Comparison of ENCODE assay signal across 8 cellular contexts in genomic region chr15:81265944-81266775, GRCh38. TPM values are rescaled to one million over a fixed set of nuclear protein-coding genes. Genes with fewer than 3 reads are reported as not detected.
DNase-seq lines count a peak whose midpoint lies in the region; ATAC-seq lines count a peak whose summit lies in the region.

No MANE protein-coding gene starts in this region.

- peak; percentile 82 for ATAC-seq in GM21360 (IDR thresholded peaks at IDR 0.05; ENCODE audit: unreplicated experiment)

- CTCF ChIA-PET in activated CD4-positive, alpha-beta memory T cell treated with anti-CD3 and anti-CD28 coated beads for 36 hours (lab: Charles Lee) = interaction anchor here (0.6 to 8.0 kb wide), 134 partner anchors 9 to 997 kb away, joined by 3 to 259 read pairs (median 6); partner anchors contain the start of genes CEMIP, CFAP161, SAXO2 and STARD5

- no peak overlapping the region for H3K27ac Mint-ChIP-seq in activated CD4-positive, alpha-beta memory T cell treated with anti-CD3 and anti-CD28 coated beads for 36 hours

- POLR2A ChIA-PET in activated CD4-positive, alpha-beta memory T cell treated with anti-CD3 and anti-CD28 coated beads for 36 hours (lab: Charles Lee) = interaction anchor here (0.6 to 1.3 kb wide), 5 partner anchors 9 to 1214 kb away, joined by 3 to 6 read pairs (median 3); partner anchors contain the start of genes STARD5 and TLNRD1

- H3K27me3 Mint-ChIP-seq in activated CD4-positive, alpha-beta memory T cell treated with anti-CD3 and anti-CD28 coated beads for 36 hours = peaks cover 8% of the 10 kb centered on the region

- H3K4me1 Mint-ChIP-seq in activated CD4-positive, alpha-beta memory T cell treated with anti-CD3 and anti-CD28 coated beads for 36 hours (ENCODE audit: low read depth) = peaks cover 18% of the 10 kb centered on the region

- peak overlapping the region; percentile 54 for H3K4me3 Mint-ChIP-seq in activated CD4-positive, alpha-beta memory T cell treated with anti-CD3 and anti-CD28 coated beads for 36 hours

- DNase-seq in COLO668 (lab: John Stamatoyannopoulos, UW; ENCODE audit: unreplicated experiment) (peak; percentile 81), HPDE6-E6E7 (ENCODE audit: extremely low spot score) (peak; percentile 78), NCI-H82 treated with DMSO at 0.1 percent for 48 hours (lab: John Stamatoyannopoulos, UW; ENCODE audit: unreplicated experiment) (peak; percentile 81), medulla oblongata (ENCODE audit: extremely low spot score) (peak; percentile 89)
- peak; percentile 90 for DNase-seq in activated CD4-positive, alpha-beta memory T cell treated with anti-CD3 and anti-CD28 coated beads for 36 hours
- DNase-seq in effector CD4-positive, alpha-beta T cell = peak; percentile 77
- peak; percentile 52 to 64 for DNase-seq in stimulated activated CD8-positive, alpha-beta memory T cell treated with anti-CD3 and anti-CD28 coated beads, Interleukin-15, amount 100 ng/mL, for 4 hours (ENCODE audit: low read depth in 2 of 2)

- H3K9me3 Mint-ChIP-seq in activated CD4-positive, alpha-beta memory T cell treated with anti-CD3 and anti-CD28 coated beads for 36 hours = no peaks in the 10 kb centered on the region

- H3K36me3 Mint-ChIP-seq in activated CD4-positive, alpha-beta memory T cell treated with anti-CD3 and anti-CD28 coated beads for 36 hours = no peaks in the 10 kb centered on the region

- intact Hi-C loops in activated CD4-positive, alpha-beta memory T cell treated with anti-CD3 and anti-CD28 coated beads for 36 hours (cut with micrococcal nuclease) = loop anchor here (1.0 to 2.0 kb wide), 6 partner anchors 111 to 809 kb away; no protein-coding TSS in a partner anchor

RNA-seq across cellular contexts. Expression of gene STARD5, which starts 57.8 kb away (rescaled TPM):
- total RNA-seq in activated CD4-positive, alpha-beta memory T cell treated with anti-CD3 and anti-CD28 coated beads for 36 hours = 1 to 10 TPM; 7.3 to 9.1 TPM

Comparison
In these comparisons a context has a peak if more than half of its experiments do, and no peak if none do; other contexts are left out.
1. Peak in every context shown above with its lines: DNase-seq and ATAC-seq.